Comparison of ENCODE assay signal across 8 cellular contexts in the genomic region with DNA sequence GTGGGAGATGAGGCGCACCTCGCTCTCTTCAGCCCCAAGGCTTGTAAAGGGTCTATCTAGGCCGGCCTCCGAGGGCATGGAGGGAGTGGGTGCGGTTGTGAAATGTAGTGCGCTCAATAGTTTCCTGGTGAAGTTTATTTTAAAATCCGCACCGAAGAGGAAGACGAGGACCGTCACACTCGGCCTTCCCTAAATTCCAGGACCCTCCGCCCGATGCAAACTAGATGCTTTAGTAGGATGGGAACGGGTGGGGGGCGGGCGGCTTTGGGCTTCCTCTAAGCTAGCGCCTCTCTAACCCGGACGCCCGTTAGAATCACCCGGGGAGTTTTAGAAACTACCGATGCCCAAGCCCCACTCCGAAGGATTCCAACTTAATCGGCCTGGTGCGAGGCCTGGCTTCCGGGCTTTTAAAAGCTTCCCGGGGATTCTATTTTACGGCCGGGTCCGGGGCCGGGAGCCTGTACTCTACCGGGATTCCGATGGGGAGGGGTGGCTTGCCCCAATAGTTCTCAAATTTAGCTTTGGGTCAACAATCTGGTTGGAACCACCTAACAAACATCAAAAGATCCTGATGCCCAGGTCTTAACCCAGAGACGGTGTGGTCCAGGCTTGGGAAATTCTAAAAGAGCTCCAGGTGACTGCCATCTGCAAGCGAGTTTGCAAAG. TPM values are rescaled to one million over a fixed set of nuclear protein-coding genes. Genes with fewer than 3 reads are reported as not detected.
DNase-seq lines count a peak whose midpoint lies in the region; ATAC-seq and TF ChIP-seq lines count a peak whose summit lies in the region.

No MANE protein-coding gene starts in this region.

- CTCF ChIA-PET in activated CD4-positive, alpha-beta T cell treated with anti-CD3 and anti-CD28 coated beads for 36 hours (lab: Charles Lee), result interaction anchor here (0.6 to 4.2 kb wide), 56 partner anchors 8 to 814 kb away, joined by 3 to 60 read pairs (median 4); a partner anchor contains a TSS
- CTCF ChIA-PET in IMR-90 (lab: Yijun Ruan, JAX), result interaction anchor here (0.6 to 2.1 kb wide), 24 partner anchors 11 to 307 kb away, joined by 3 to 16 read pairs (median 4); a partner anchor contains a TSS

- H3K18ac ChIP-seq in IMR-90 (ENCODE audit: low read depth, low read length), result no peak overlapping the region

- H3K9ac ChIP-seq in IMR-90 (ENCODE audit: low read depth, low read length), result no peak overlapping the region

- peak overlapping the region in 1 of 2 experiments; percentile 66; a peak in 1 of 4 replicates for H4K8ac ChIP-seq in IMR-90 (ENCODE audit: low read depth in 2 of 2, low read length in 2 of 2)

- H2BK15ac ChIP-seq in IMR-90 (ENCODE audit: low read depth, low read length), result no peak overlapping the region

- peaks cover 17% of the 10 kb centered on the region for H3K4me1 Mint-ChIP-seq in activated CD4-positive, alpha-beta T cell treated with anti-CD3 and anti-CD28 coated beads for 36 hours
- H3K4me1 Mint-ChIP-seq in dendritic cell treated with granulocyte-macrophage colony-stimulating factor and Interleukin-4, amounts not matched to agents 40 ng/mL and 50 ng/mL, for 4 days (ENCODE audit: low read depth), result peaks cover 11% of the 10 kb centered on the region

- dilution Hi-C loops in IMR-90 (cut with HindIII; ENCODE audit: low sequenced_read_pairs, unreplicated experiment), result no loop called here

- H2AFZ ChIP-seq in IMR-90 (replicated peaks; ENCODE audit: low read length, poor library complexity), result peak overlapping the region; percentile 96
- peak overlapping the region; percentile 51 for H2AFZ ChIP-seq in neuron (ENCODE audit: low read depth, low read length)

- no peak for DNase-seq in activated CD4-positive, alpha-beta T cell treated with anti-CD3 and anti-CD28 coated beads for 36 hours
- DNase-seq in activated CD4-positive, alpha-beta T cell treated with anti-CD3 and anti-CD28 coated beads, Interleukin-2, amount 50 U/mL, for 48 hours, result no peak
- no peak for DNase-seq in IMR-90
- DNase-seq in NCI-H446 (lab: John Stamatoyannopoulos, UW), result no peak
- no peak for DNase-seq in NCI-H510A treated with DMSO at 0.1 percent for 48 hours (lab: John Stamatoyannopoulos, UW)

- peaks cover 11% of the 10 kb centered on the region for H3K4me1 ChIP-seq in IMR-90 (ENCODE audit: control insufficient read depth, insufficient read depth, low read length)
- H3K4me1 ChIP-seq in neuron (ENCODE audit: insufficient read depth, low read length), result peaks cover 10% of the 10 kb centered on the region

- H3K9me3 ChIP-seq in IMR-90 (ENCODE audit: control insufficient read depth, insufficient read depth, low read length), result no peaks in the 10 kb centered on the region
- no peaks in the 10 kb centered on the region for H3K9me3 ChIP-seq in neuron (ENCODE audit: low read length)

- no TSS peak for BruUV-seq in IMR-90 (replicated peaks; lab: Mats Ljungman, UMichigan)

- H3K23ac ChIP-seq in IMR-90 (ENCODE audit: low read depth, low read length), result no peak overlapping the region

- no peaks in the 10 kb centered on the region for H3K36me3 Mint-ChIP-seq in activated CD4-positive, alpha-beta T cell treated with anti-CD3 and anti-CD28 coated beads for 36 hours (ENCODE audit: low read depth)
- H3K36me3 Mint-ChIP-seq in dendritic cell treated with granulocyte-macrophage colony-stimulating factor and Interleukin-4, amounts not matched to agents 40 ng/mL and 50 ng/mL, for 4 days (ENCODE audit: low read depth), result no peaks in the 10 kb centered on the region

- H3K4me3 ChIP-seq in IMR-90 (ENCODE audit: insufficient read depth, low read depth, low read length) (peak overlapping the region; percentile 12; the same call in 1 of the 2 replicates), neuron (ENCODE audit: low read length) (peak overlapping the region; percentile 93)

- no peak overlapping the region for H2BK5ac ChIP-seq in IMR-90 (ENCODE audit: low read depth, low read length, poor library complexity, severe bottlenecking)

- H2AK5ac ChIP-seq in IMR-90 (ENCODE audit: low read depth, low read length), result no peak overlapping the region

- no peak overlapping the region for H3K14ac ChIP-seq in IMR-90 (replicated peaks; ENCODE audit: low read depth, low read length)

- H3K79me1 ChIP-seq in IMR-90 (ENCODE audit: low read depth in 1 of 2, low read length in 2 of 2), result peaks cover 24 to 25% of the 10 kb centered on the region in 2 experiments

- peak overlapping the region; percentile 65 for H3K4me2 ChIP-seq in IMR-90 (ENCODE audit: low read depth, low read length)

- H3K27me3 ChIP-seq in IMR-90 (ENCODE audit: control insufficient read depth, insufficient read depth, low read length) (no peaks in the 10 kb centered on the region), neuron (ENCODE audit: insufficient read depth, low read length) (no peaks in the 10 kb centered on the region)

- WGBS in IMR-90 (ENCODE audit: extremely low coverage in 2 of 2, insufficient read length in 1 of 2), 2 experiments, result 11% methylated on average over 15 of the region's 35 CpGs; no CpG with 5 or more reads in 1 of the 2 experiments

- POLR2A ChIA-PET in activated CD4-positive, alpha-beta T cell treated with anti-CD3 and anti-CD28 coated beads for 36 hours (lab: Charles Lee), result interaction anchor here (0.6 to 1.8 kb wide), 8 partner anchors 69 to 280 kb away, joined by 3 to 14 read pairs (median 4); a partner anchor contains a TSS
- POLR2A ChIA-PET in IMR-90 (lab: Charles Lee; ENCODE audit: unreplicated experiment), result no interaction called here

- H3K27me3 Mint-ChIP-seq in activated CD4-positive, alpha-beta T cell treated with anti-CD3 and anti-CD28 coated beads for 36 hours, result no peaks in the 10 kb centered on the region
- peaks cover 23% of the 10 kb centered on the region for H3K27me3 Mint-ChIP-seq in dendritic cell treated with granulocyte-macrophage colony-stimulating factor and Interleukin-4, amounts not matched to agents 40 ng/mL and 50 ng/mL, for 4 days

- in situ Hi-C loops in IMR-90 (cut with MboI; ENCODE audit: low sequenced_read_pairs), result loop anchor here (10.0 kb wide), 1 partner anchor 530 kb away; no protein-coding TSS in a partner anchor

- no peak overlapping the region for H2BK20ac ChIP-seq in IMR-90 (ENCODE audit: low read depth, low read length)

- no peak overlapping the region for H3K56ac ChIP-seq in IMR-90 (ENCODE audit: extremely low read depth, insufficient read depth, low read length)

- no peak overlapping the region for H3K27ac Mint-ChIP-seq in activated CD4-positive, alpha-beta T cell treated with anti-CD3 and anti-CD28 coated beads for 36 hours
- no peak overlapping the region for H3K27ac Mint-ChIP-seq in dendritic cell treated with granulocyte-macrophage colony-stimulating factor and Interleukin-4, amounts not matched to agents 40 ng/mL and 50 ng/mL, for 4 days

- peaks cover 4% of the 10 kb centered on the region for H3K9me1 ChIP-seq in IMR-90 (ENCODE audit: insufficient read depth, low read length)

- 0 out of 2 replicates have a peak, but pooled peaks cover 6% of the 10 kb centered on the region for H4K20me1 ChIP-seq in IMR-90 (ENCODE audit: insufficient read depth, low read length)

- H2BK120ac ChIP-seq in IMR-90 (ENCODE audit: low read depth, low read length), result peak overlapping the region; percentile 57; the same call in 1 of the 2 replicates

- no peaks in the 10 kb centered on the region for H3K36me3 ChIP-seq in IMR-90 (ENCODE audit: control insufficient read depth, insufficient read depth, low read length)
- H3K36me3 ChIP-seq in neuron (ENCODE audit: insufficient read depth, low read length), result no peaks in the 10 kb centered on the region

- TF ChIP-seq CTCF in IMR-90 (conservative IDR thresholded peaks at IDR 0.05; ENCODE audit: low read depth, low read length), result no peak

- H3K4me3 Mint-ChIP-seq in activated CD4-positive, alpha-beta T cell treated with anti-CD3 and anti-CD28 coated beads for 36 hours, result peak overlapping the region; percentile 65
- H3K4me3 Mint-ChIP-seq in dendritic cell treated with granulocyte-macrophage colony-stimulating factor and Interleukin-4, amounts not matched to agents 40 ng/mL and 50 ng/mL, for 4 days, result peak overlapping the region; percentile 30

- H3K9me3 Mint-ChIP-seq in activated CD4-positive, alpha-beta T cell treated with anti-CD3 and anti-CD28 coated beads for 36 hours (ENCODE audit: low read depth), result no peaks in the 10 kb centered on the region
- H3K9me3 Mint-ChIP-seq in dendritic cell treated with granulocyte-macrophage colony-stimulating factor and Interleukin-4, amounts not matched to agents 40 ng/mL and 50 ng/mL, for 4 days, result no peaks in the 10 kb centered on the region

- no peak for TF ChIP-seq POLR2A in IMR-90 (IDR thresholded peaks at IDR 0.05; ENCODE audit: low read depth, low read length)

- no peak overlapping the region for H4K91ac ChIP-seq in IMR-90 (ENCODE audit: insufficient read depth, low read depth, low read length)

- H3K4ac ChIP-seq in IMR-90 (ENCODE audit: low read depth, low read length), result peak overlapping the region; percentile 40; the same call in 1 of the 2 replicates

- no peak for TF ChIP-seq RAD21 in IMR-90 (IDR thresholded peaks at IDR 0.05; ENCODE audit: low read length)

- no peak overlapping the region for H3K27ac ChIP-seq in IMR-90 (ENCODE audit: insufficient read depth, low read length)

- peak; percentile 7 for ATAC-seq in activated CD4-positive, alpha-beta T cell treated with anti-CD3 and anti-CD28 coated beads for 36 hours
- peak; percentile 1 for ATAC-seq in IMR-90 (ENCODE audit: low read depth)
- ATAC-seq in GM21529 (IDR thresholded peaks at IDR 0.05; ENCODE audit: unreplicated experiment), result no peak

- intact Hi-C loops in activated CD4-positive, alpha-beta T cell treated with anti-CD3 and anti-CD28 coated beads for 36 hours (cut with DNase I, micrococcal nuclease), result loop anchor here (1.0 to 10.0 kb wide), 9 partner anchors 24 to 740 kb away; a partner anchor contains a TSS
- intact Hi-C loops in IMR-90 (cut with micrococcal nuclease), result loop anchor here (1.0 to 5.0 kb wide), 5 partner anchors 135 to 513 kb away; a partner anchor contains a TSS
- intact Hi-C loops in dendritic cell treated with granulocyte-macrophage colony-stimulating factor and Interleukin-4, amounts not matched to agents 40 ng/mL and 50 ng/mL, for 4 days (cut with micrococcal nuclease), result loop anchor here (2.0 to 10.0 kb wide), 2 partner anchors 136 to 510 kb away; a partner anchor contains a TSS

- peak overlapping the region; percentile 6 for H2AK9ac ChIP-seq in IMR-90 (replicated peaks; ENCODE audit: low read depth, low read length, poor library complexity)

- H4K5ac ChIP-seq in IMR-90 (ENCODE audit: low read depth, low read length), result no peak overlapping the region

TF ChIP-seq in IMR-90, 13 proteins besides CTCF, POLR2A, EP300 and RAD21 (continues in another document):
- no peak for TF ChIP-seq RCOR1 (IDR thresholded peaks at IDR 0.05; ENCODE audit: insufficient replicate concordance, low read length)
- TF ChIP-seq MAZ (IDR thresholded peaks at IDR 0.05; ENCODE audit: borderline replicate concordance, low read depth, low read length), result no peak
- no peak for TF ChIP-seq NFE2L2 (IDR thresholded peaks at IDR 0.05; ENCODE audit: low read depth, low read length)
- no peak for TF ChIP-seq RFX5 (IDR thresholded peaks at IDR 0.05; ENCODE audit: low read depth, low read length)

RNA-seq across cellular contexts. Expression of a gene that starts 0.5 kb away (rescaled TPM):
- total RNA-seq in activated CD4-positive, alpha-beta T cell treated with anti-CD3 and anti-CD28 coated beads for 36 hours, result 10 to 100 TPM; 11.6 to 17.0 TPM
- 40.0 and 47.5 TPM in 2 replicates for total RNA-seq in IMR-90 (2012; rRNA removed)
- 42.7 and 46.9 TPM in 2 replicates for polyA plus RNA-seq in IMR-90 (2012; rRNA removed)
- polyA plus RNA-seq in IMR-90 (2012; cell fraction: cytosol; rRNA removed), result 29.3 and 63.1 TPM in 2 replicates
- polyA plus RNA-seq in IMR-90 (2012; cell fraction: nucleus; rRNA removed; ENCODE audit: low replicate concordance), result 24.3 and 25.0 TPM in 2 replicates
